Comparison of ENCODE assay signal across 1 cellular context in the genomic region with DNA sequence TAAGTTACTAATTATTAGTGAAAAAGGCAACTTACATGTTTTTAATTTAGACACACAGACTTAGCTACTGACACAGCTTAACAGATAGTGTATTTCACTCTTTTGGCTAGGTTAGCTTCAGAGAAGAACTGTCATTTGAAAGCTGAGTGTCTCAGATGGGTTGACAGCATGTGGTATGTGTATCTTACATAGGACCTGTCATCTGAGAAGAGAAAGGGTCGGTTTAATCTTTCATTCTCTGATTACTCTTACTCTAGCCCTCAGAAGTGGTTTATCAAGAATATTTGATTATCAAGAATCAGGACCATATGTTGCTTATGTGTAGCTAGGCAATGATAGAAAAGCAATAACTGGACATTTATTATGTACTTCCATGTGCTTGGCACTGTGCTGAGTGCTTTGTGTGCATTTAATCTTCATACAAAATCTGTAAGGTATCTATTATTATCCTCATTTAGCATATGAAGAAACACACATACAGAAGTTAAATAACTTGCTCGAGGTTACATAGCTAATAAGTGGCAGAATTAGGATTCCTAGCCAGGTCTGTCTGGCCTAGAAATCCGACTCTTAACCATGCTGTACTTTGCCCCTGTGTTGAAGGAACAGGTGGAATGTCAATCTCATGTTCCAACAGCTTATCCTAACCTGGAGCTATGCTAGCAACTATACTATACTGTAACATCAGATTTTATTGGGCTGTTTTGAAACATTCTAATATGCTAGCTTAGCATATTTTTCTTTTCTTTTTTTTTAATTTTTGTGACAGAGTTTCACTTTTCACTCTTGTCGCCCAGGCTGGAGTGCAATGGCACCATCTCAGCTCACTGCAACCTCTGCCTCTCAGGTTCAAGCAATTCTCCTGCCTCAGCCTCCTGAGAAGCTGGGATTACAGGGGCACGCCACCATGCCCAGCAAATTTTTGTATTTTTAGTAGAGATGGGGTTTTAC.
TF ChIP-seq lines count a peak whose summit lies in the region.

No MANE protein-coding gene starts in this region.

TF ChIP-seq in HepG2, 621 proteins besides CTCF, POLR2A, EP300 and RAD21 (continued from another document and continues in another):
- TF ChIP-seq, protein P1, sequence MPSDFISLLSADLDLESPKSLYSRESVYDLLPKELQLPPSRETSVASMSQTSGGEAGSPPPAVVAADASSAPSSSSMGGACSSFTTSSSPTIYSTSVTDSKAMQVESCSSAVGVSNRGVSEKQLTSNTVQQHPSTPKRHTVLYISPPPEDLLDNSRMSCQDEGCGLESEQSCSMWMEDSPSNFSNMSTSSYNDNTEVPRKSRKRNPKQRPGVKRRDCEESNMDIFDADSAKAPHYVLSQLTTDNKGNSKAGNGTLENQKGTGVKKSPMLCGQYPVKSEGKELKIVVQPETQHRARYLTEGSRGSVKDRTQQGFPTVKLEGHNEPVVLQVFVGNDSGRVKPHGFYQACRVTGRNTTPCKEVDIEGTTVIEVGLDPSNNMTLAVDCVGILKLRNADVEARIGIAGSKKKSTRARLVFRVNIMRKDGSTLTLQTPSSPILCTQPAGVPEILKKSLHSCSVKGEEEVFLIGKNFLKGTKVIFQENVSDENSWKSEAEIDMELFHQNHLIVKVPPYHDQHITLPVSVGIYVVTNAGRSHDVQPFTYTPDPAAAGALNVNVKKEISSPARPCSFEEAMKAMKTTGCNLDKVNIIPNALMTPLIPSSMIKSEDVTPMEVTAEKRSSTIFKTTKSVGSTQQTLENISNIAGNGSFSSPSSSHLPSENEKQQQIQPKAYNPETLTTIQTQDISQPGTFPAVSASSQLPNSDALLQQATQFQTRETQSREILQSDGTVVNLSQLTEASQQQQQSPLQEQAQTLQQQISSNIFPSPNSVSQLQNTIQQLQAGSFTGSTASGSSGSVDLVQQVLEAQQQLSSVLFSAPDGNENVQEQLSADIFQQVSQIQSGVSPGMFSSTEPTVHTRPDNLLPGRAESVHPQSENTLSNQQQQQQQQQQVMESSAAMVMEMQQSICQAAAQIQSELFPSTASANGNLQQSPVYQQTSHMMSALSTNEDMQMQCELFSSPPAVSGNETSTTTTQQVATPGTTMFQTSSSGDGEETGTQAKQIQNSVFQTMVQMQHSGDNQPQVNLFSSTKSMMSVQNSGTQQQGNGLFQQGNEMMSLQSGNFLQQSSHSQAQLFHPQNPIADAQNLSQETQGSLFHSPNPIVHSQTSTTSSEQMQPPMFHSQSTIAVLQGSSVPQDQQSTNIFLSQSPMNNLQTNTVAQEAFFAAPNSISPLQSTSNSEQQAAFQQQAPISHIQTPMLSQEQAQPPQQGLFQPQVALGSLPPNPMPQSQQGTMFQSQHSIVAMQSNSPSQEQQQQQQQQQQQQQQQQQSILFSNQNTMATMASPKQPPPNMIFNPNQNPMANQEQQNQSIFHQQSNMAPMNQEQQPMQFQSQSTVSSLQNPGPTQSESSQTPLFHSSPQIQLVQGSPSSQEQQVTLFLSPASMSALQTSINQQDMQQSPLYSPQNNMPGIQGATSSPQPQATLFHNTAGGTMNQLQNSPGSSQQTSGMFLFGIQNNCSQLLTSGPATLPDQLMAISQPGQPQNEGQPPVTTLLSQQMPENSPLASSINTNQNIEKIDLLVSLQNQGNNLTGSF (CRISPR knock-in tag; IDR thresholded peaks at IDR 0.05): no peak
- TF ChIP-seq CCAR2 (optimal IDR thresholded peaks at IDR 0.05; ENCODE audit: low read depth, low read length) (no peak), ZNF562 (CRISPR knock-in tag; IDR thresholded peaks at IDR 0.05; ENCODE audit: borderline replicate concordance) (no peak), ELF3 (CRISPR knock-in tag; IDR thresholded peaks at IDR 0.05) (no peak), ZBTB3 (CRISPR knock-in tag; IDR thresholded peaks at IDR 0.05; ENCODE audit: borderline replicate concordance, low read depth) (no peak), BCL6 (CRISPR knock-in tag; IDR thresholded peaks at IDR 0.05) (peak; percentile 50), RARG (CRISPR knock-in tag; IDR thresholded peaks at IDR 0.05; ENCODE audit: low read depth) (no peak), MAFG (CRISPR knock-in tag; IDR thresholded peaks at IDR 0.05) (no peak), ZNF816 (CRISPR knock-in tag; IDR thresholded peaks at IDR 0.05; ENCODE audit: borderline replicate concordance) (no peak), MTA1 (CRISPR knock-in tag; IDR thresholded peaks at IDR 0.05; ENCODE audit: borderline replicate concordance) (no peak), HOXA9 (CRISPR knock-in tag; IDR thresholded peaks at IDR 0.05; ENCODE audit: borderline replicate concordance) (no peak), ZNF33B (CRISPR knock-in tag; IDR thresholded peaks at IDR 0.05) (no peak), ZNF616 (CRISPR knock-in tag; IDR thresholded peaks at IDR 0.05; ENCODE audit: low read depth) (no peak), SOX13 (IDR thresholded peaks at IDR 0.05) (no peak), SOX13 (CRISPR knock-in tag; conservative IDR thresholded peaks at IDR 0.05 in 1 of 2, IDR thresholded peaks at IDR 0.05 in 1 of 2) (no peak; a peak in 1 of 4 replicates), ZNF468 (CRISPR knock-in tag; IDR thresholded peaks at IDR 0.05) (no peak), RBM22 (optimal IDR thresholded peaks at IDR 0.05; ENCODE audit: low read length) (no peak), ARHGAP35 (CRISPR knock-in tag; IDR thresholded peaks at IDR 0.05; ENCODE audit: borderline replicate concordance) (no peak), HDAC2 (CRISPR knock-in tag; IDR thresholded peaks at IDR 0.05) (0 out of 2 replicates have a peak, but pooled peaks have one; percentile 20), ZNF12 (CRISPR knock-in tag; IDR thresholded peaks at IDR 0.05) (no peak), TOPORS (CRISPR knock-in tag; IDR thresholded peaks at IDR 0.05) (no peak), RBAK (CRISPR knock-in tag; IDR thresholded peaks at IDR 0.05) (no peak), NFKBIZ (CRISPR knock-in tag; IDR thresholded peaks at IDR 0.05) (no peak), MAZ (IDR thresholded peaks at IDR 0.05; ENCODE audit: borderline replicate concordance, low read depth, low read length) (no peak), MAZ (CRISPR knock-in tag; IDR thresholded peaks at IDR 0.05; ENCODE audit: low read depth) (no peak), PAX8 (CRISPR knock-in tag; IDR thresholded peaks at IDR 0.05; ENCODE audit: borderline replicate concordance) (no peak), ZNF614 (CRISPR knock-in tag; IDR thresholded peaks at IDR 0.05; ENCODE audit: borderline replicate concordance) (peak; percentile 72; the same call in 1 of the 2 replicates), CBFB (CRISPR knock-in tag; IDR thresholded peaks at IDR 0.05) (no peak), RCOR2 (CRISPR knock-in tag; IDR thresholded peaks at IDR 0.05) (no peak), NFYC (CRISPR knock-in tag; IDR thresholded peaks at IDR 0.05) (no peak)
- TF ChIP-seq, protein P2, sequence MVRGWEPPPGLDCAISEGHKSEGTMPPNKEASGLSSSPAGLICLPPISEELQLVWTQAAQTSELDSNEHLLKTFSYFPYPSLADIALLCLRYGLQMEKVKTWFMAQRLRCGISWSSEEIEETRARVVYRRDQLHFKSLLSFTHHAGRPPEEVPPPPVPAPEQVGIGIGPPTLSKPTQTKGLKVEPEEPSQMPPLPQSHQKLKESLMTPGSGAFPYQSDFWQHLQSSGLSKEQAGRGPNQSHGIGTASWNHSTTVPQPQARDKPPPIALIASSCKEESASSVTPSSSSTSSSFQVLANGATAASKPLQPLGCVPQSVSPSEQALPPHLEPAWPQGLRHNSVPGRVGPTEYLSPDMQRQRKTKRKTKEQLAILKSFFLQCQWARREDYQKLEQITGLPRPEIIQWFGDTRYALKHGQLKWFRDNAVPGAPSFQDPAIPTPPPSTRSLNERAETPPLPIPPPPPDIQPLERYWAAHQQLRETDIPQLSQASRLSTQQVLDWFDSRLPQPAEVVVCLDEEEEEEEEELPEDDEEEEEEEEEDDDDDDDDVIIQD (CRISPR knock-in tag; IDR thresholded peaks at IDR 0.05; ENCODE audit: low read depth): peak; percentile 37; the same call in 1 of the 2 replicates
- TF ChIP-seq, protein P3, sequence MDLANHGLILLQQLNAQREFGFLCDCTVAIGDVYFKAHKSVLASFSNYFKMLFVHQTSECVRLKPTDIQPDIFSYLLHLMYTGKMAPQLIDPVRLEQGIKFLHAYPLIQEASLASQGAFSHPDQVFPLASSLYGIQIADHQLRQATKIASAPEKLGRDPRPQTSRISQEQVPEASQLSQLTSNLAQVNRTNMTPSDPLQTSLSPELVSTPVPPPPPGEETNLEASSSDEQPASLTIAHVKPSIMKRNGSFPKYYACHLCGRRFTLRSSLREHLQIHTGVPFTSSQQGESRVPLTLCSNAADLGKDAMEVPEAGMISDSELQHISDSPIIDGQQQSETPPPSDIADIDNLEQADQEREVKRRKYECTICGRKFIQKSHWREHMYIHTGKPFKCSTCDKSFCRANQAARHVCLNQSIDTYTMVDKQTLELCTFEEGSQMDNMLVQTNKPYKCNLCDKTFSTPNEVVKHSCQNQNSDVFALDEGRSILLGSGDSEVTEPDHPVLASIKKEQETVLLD (CRISPR knock-in tag; IDR thresholded peaks at IDR 0.05; ENCODE audit: low read depth): no peak
- TF ChIP-seq, protein P4, sequence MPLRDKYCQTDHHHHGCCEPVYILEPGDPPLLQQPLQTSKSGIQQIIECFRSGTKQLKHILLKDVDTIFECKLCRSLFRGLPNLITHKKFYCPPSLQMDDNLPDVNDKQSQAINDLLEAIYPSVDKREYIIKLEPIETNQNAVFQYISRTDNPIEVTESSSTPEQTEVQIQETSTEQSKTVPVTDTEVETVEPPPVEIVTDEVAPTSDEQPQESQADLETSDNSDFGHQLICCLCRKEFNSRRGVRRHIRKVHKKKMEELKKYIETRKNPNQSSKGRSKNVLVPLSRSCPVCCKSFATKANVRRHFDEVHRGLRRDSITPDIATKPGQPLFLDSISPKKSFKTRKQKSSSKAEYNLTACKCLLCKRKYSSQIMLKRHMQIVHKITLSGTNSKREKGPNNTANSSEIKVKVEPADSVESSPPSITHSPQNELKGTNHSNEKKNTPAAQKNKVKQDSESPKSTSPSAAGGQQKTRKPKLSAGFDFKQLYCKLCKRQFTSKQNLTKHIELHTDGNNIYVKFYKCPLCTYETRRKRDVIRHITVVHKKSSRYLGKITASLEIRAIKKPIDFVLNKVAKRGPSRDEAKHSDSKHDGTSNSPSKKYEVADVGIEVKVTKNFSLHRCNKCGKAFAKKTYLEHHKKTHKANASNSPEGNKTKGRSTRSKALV (CRISPR knock-in tag; IDR thresholded peaks at IDR 0.05): no peak
- TF ChIP-seq, protein P5, sequence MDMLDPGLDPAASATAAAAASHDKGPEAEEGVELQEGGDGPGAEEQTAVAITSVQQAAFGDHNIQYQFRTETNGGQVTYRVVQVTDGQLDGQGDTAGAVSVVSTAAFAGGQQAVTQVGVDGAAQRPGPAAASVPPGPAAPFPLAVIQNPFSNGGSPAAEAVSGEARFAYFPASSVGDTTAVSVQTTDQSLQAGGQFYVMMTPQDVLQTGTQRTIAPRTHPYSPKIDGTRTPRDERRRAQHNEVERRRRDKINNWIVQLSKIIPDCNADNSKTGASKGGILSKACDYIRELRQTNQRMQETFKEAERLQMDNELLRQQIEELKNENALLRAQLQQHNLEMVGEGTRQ (IDR thresholded peaks at IDR 0.05; ENCODE audit: low read depth, low read length): no peak
- TF ChIP-seq, protein P5 (CRISPR knock-in tag; IDR thresholded peaks at IDR 0.05; ENCODE audit: borderline replicate concordance): no peak
- TF ChIP-seq, protein P6, sequence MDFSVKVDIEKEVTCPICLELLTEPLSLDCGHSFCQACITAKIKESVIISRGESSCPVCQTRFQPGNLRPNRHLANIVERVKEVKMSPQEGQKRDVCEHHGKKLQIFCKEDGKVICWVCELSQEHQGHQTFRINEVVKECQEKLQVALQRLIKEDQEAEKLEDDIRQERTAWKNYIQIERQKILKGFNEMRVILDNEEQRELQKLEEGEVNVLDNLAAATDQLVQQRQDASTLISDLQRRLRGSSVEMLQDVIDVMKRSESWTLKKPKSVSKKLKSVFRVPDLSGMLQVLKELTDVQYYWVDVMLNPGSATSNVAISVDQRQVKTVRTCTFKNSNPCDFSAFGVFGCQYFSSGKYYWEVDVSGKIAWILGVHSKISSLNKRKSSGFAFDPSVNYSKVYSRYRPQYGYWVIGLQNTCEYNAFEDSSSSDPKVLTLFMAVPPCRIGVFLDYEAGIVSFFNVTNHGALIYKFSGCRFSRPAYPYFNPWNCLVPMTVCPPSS (IDR thresholded peaks at IDR 0.05): no peak
- TF ChIP-seq, protein P7, sequence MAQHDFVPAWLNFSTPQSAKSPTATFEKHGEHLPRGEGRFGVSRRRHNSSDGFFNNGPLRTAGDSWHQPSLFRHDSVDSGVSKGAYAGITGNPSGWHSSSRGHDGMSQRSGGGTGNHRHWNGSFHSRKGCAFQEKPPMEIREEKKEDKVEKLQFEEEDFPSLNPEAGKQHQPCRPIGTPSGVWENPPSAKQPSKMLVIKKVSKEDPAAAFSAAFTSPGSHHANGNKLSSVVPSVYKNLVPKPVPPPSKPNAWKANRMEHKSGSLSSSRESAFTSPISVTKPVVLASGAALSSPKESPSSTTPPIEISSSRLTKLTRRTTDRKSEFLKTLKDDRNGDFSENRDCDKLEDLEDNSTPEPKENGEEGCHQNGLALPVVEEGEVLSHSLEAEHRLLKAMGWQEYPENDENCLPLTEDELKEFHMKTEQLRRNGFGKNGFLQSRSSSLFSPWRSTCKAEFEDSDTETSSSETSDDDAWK (CRISPR knock-in tag; IDR thresholded peaks at IDR 0.05): no peak
- TF ChIP-seq, protein P8, sequence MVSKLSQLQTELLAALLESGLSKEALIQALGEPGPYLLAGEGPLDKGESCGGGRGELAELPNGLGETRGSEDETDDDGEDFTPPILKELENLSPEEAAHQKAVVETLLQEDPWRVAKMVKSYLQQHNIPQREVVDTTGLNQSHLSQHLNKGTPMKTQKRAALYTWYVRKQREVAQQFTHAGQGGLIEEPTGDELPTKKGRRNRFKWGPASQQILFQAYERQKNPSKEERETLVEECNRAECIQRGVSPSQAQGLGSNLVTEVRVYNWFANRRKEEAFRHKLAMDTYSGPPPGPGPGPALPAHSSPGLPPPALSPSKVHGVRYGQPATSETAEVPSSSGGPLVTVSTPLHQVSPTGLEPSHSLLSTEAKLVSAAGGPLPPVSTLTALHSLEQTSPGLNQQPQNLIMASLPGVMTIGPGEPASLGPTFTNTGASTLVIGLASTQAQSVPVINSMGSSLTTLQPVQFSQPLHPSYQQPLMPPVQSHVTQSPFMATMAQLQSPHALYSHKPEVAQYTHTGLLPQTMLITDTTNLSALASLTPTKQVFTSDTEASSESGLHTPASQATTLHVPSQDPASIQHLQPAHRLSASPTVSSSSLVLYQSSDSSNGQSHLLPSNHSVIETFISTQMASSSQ (IDR thresholded peaks at IDR 0.05; ENCODE audit: low read depth): no peak
- TF ChIP-seq, protein P8 (CRISPR knock-in tag; IDR thresholded peaks at IDR 0.05; ENCODE audit: borderline replicate concordance): no peak
